Comparison of ENCODE assay signal across 8 cellular contexts in genomic region chr1:223748773-223749733, GRCh38. TPM values are rescaled to one million over a fixed set of nuclear protein-coding genes. Genes with fewer than 3 reads are reported as not detected.
DNase-seq lines count a peak whose midpoint lies in the region; ATAC-seq, FAIRE-seq and TF ChIP-seq lines count a peak whose summit lies in the region.

No MANE protein-coding gene starts in this region.

- BruUV-seq in mammary epithelial cell (replicated peaks; lab: Mats Ljungman, UMichigan): no TSS peak

- CTCF ChIA-PET in AG04450 (lab: Charles Lee): interaction anchor here (0.5 to 3.3 kb wide), 38 partner anchors 9 to 742 kb away, joined by 3 to 69 read pairs (median 6); partner anchors contain the start of gene CAPN2
- CTCF ChIA-PET in mammary epithelial cell (lab: Charles Lee; ENCODE audit: low non-redundant PET): no interaction called here

- H4K20me1 ChIP-seq in mammary epithelial cell (ENCODE audit: insufficient read depth, low read length) (no peaks in the 10 kb centered on the region), smooth muscle cell (ENCODE audit: low read depth) (peaks cover 8% of the 10 kb centered on the region)

- WGBS in mammary epithelial cell (ENCODE audit: low coverage, missing lambda C conversion rate): 32% methylated on average over 11 of the region's 61 CpGs
- 10% methylated on average over 59 of the region's 61 CpGs for WGBS in smooth muscle cell (ENCODE audit: low lambda C conversion rate)

- peak overlapping the region in 4 of 6 donors; percentile 20 to 78 (median 72) for H3K27ac Mint-ChIP-seq in immature natural killer cell

- no peaks in the 10 kb centered on the region for H3K9me3 ChIP-seq in AG04450 (ENCODE audit: control insufficient read depth, insufficient read depth, low read length)
- no peaks in the 10 kb centered on the region for H3K9me3 ChIP-seq in mammary epithelial cell (replicated peaks; ENCODE audit: insufficient read depth, low read length)
- H3K9me3 ChIP-seq in smooth muscle cell (replicated peaks; ENCODE audit: low read depth): no peaks in the 10 kb centered on the region

- H3K36me3 ChIP-seq in mammary epithelial cell (ENCODE audit: insufficient read depth, low read length) (peaks cover 68% of the 10 kb centered on the region), smooth muscle cell (ENCODE audit: low read depth) (peaks cover 25% of the 10 kb centered on the region)

- intact Hi-C loops in mammary epithelial cell (cut with micrococcal nuclease): loop anchor here (1.0 kb wide), 2 partner anchors 37 to 51 kb away; partner anchors contain the start of gene CAPN2

- H3K79me2 ChIP-seq in mammary epithelial cell (ENCODE audit: insufficient read depth, low read length) (peaks cover 60% of the 10 kb centered on the region), smooth muscle cell (ENCODE audit: low read depth) (no peaks in the 10 kb centered on the region)

- H2AFZ ChIP-seq in mammary epithelial cell (ENCODE audit: low read depth, low read length) (no peak overlapping the region), smooth muscle cell (ENCODE audit: low read depth) (no peak overlapping the region)

- FAIRE-seq in GM19239 (lab: Jason Lieb, UNC): peak; percentile 56

- H3K9ac ChIP-seq in mammary epithelial cell (ENCODE audit: insufficient read depth, low read length): no peak overlapping the region
- H3K9ac ChIP-seq in smooth muscle cell (ENCODE audit: low read depth): no peak overlapping the region

- DNase-seq in AG04450 (ENCODE audit: low read depth, low spot score): no peak
- DNase-seq in GM19239 (ENCODE audit: insufficient read length, low spot score): peak; percentile 65
- peak; percentile 74 for DNase-seq in HT-29 (ENCODE audit: low spot score)
- DNase-seq in mammary epithelial cell: no peak
- DNase-seq in immature natural killer cell: peak; percentile 55 to 72 (median 67)
- peak; percentile 65 for DNase-seq in smooth muscle cell (lab: John Stamatoyannopoulos, UW; ENCODE audit: unreplicated experiment)

- peak overlapping the region; percentile 58 for H3K27ac ChIP-seq in AG04450 (ENCODE audit: low read depth, low read length)
- H3K27ac ChIP-seq in mammary epithelial cell (ENCODE audit: insufficient read depth, low read depth, low read length): no peak overlapping the region
- peak overlapping the region; percentile 86 for H3K27ac ChIP-seq in smooth muscle cell (ENCODE audit: low read depth)

- dilution Hi-C loops in mammary epithelial cell (cut with HindIII; ENCODE audit: low sequenced_read_pairs): no loop called here

- H3K4me3 Mint-ChIP-seq in immature natural killer cell: peak overlapping the region; percentile 63 to 78 (median 73)

- POLR2A ChIA-PET in AG04450 (lab: Yijun Ruan, JAX): interaction anchor here (0.7 to 2.7 kb wide), 8 partner anchors 18 to 50 kb away, joined by 3 to 19 read pairs (median 4); partner anchors contain the start of gene CAPN2

- peaks cover 18 to 51% (median 19%) of the 10 kb centered on the region in 3 donors for H3K36me3 Mint-ChIP-seq in immature natural killer cell

- no peaks in the 10 kb centered on the region for H3K9me3 Mint-ChIP-seq in immature natural killer cell

- H3K27me3 ChIP-seq in AG04450 (ENCODE audit: control insufficient read depth, insufficient read depth, low read length): no peaks in the 10 kb centered on the region
- no peaks in the 10 kb centered on the region for H3K27me3 ChIP-seq in mammary epithelial cell (ENCODE audit: insufficient read depth, low read length)
- H3K27me3 ChIP-seq in smooth muscle cell (ENCODE audit: low read depth): no peaks in the 10 kb centered on the region

- ATAC-seq in GM18858 (IDR thresholded peaks at IDR 0.05; ENCODE audit: unreplicated experiment): no peak

- peaks cover 18% of the 10 kb centered on the region for H3F3A ChIP-seq in smooth muscle cell (ENCODE audit: low read depth)

- H3K4me3 ChIP-seq in AG04450 (ENCODE audit: low read depth, low read length) (peak overlapping the region; percentile 38), WI38 (ENCODE audit: low read depth, low read length) (peak overlapping the region; percentile 43), mammary epithelial cell (replicated peaks in 1 of 3; ENCODE audit: insufficient read depth in 1 of 3, low read depth in 2 of 3, low read length in 3 of 3) (no peak overlapping the region), smooth muscle cell (peak overlapping the region; percentile 51)

- peaks cover 9 to 19% of the 10 kb centered on the region in 2 donors for H3K4me1 Mint-ChIP-seq in immature natural killer cell

- H3K4me2 ChIP-seq in mammary epithelial cell (ENCODE audit: insufficient read depth, low read depth, low read length) (no peak overlapping the region), smooth muscle cell (peak overlapping the region; percentile 85)

- in situ Hi-C loops in mammary epithelial cell (cut with MboI; ENCODE audit: low sequenced_read_pairs in 2 of 2): no loop called here

- TF ChIP-seq CTCF in AG04450 (IDR thresholded peaks at IDR 0.05; ENCODE audit: low read depth, low read length): peak; percentile 87
- TF ChIP-seq CTCF in WI38 (IDR thresholded peaks at IDR 0.05; ENCODE audit: low read depth, low read length): peak; percentile 89
- peak; percentile 57 to 81 for TF ChIP-seq CTCF in mammary epithelial cell (conservative IDR thresholded peaks at IDR 0.05 in 1 of 2, IDR thresholded peaks at IDR 0.05 in 1 of 2; ENCODE audit: extremely low read depth in 1 of 2, insufficient read depth in 1 of 2, low read depth in 1 of 2, low read length in 2 of 2)
- peak; percentile 98 for TF ChIP-seq CTCF in smooth muscle cell (IDR thresholded peaks at IDR 0.05; ENCODE audit: borderline replicate concordance, insufficient read depth, poor library complexity, severe bottlenecking)

- H3K27me3 Mint-ChIP-seq in immature natural killer cell (ENCODE audit: low read depth in 3 of 3): peaks cover 1 to 3% (median 2%) of the 10 kb centered on the region in 3 donors

- H3K4me1 ChIP-seq in mammary epithelial cell (ENCODE audit: insufficient read depth, low read length): no peaks in the 10 kb centered on the region
- peaks cover 4% of the 10 kb centered on the region for H3K4me1 ChIP-seq in smooth muscle cell (ENCODE audit: low read depth)

RNA-seq across cellular contexts. Expression of gene CAPN2, which starts 36.7 kb away (rescaled TPM):
- polyA plus RNA-seq in AG04450 (2011; rRNA removed) (417 and 433 TPM in 2 replicates), mammary epithelial cell (234 TPM), immature natural killer cell (100 to 1,000 TPM; 126 to 232 (median 141) TPM), smooth muscle cell (182 and 210 TPM in 2 replicates)
- 355 and 396 TPM in 2 replicates for polyA minus RNA-seq in AG04450 (2011; rRNA and poly(A)+ RNA removed)
- total RNA-seq in HT-29 (2014; rRNA removed; shearing (Covaris generic)): 101 and 121 TPM in 2 replicates
- total RNA-seq in mammary epithelial cell (100 to 1,000 TPM; 270 to 454 TPM), smooth muscle cell (213 and 229 TPM in 2 replicates)
- 517 TPM for polyA minus RNA-seq in mammary epithelial cell

Comparison
In these comparisons a context has a peak if more than half of its experiments do, and no peak if none do; other contexts are left out.
1. DNase-seq: peak in GM19239 (single experiment), HT-29 (single experiment), immature natural killer cell (3 of 3) and smooth muscle cell (single experiment); none in AG04450 (single experiment) and mammary epithelial cell (single experiment).
2. H3K4me3 ChIP-seq: peak in AG04450 (single experiment), WI38 (single experiment) and smooth muscle cell (single experiment); none in mammary epithelial cell (0 of 3).
3. Peak in every context shown above with its lines, with median percentiles within 50 percentile points of each other: CTCF ChIP-seq.